7 cellular contexts compared by ENCODE assay signal in genomic region chr19:1264801-1265610, GRCh38. TPM values are rescaled to one million over a fixed set of nuclear protein-coding genes. Genes with fewer than 3 reads are reported as not detected.
A peak's percentile ranks its signal among the peaks of the same experiment; 100 is the strongest.
DNase-seq lines count a peak whose midpoint lies in the region; ATAC-seq and TF ChIP-seq lines count a peak whose summit lies in the region.

No MANE protein-coding gene starts in this region.

- peaks cover 39 to 41% of the 10 kb centered on the region in 2 donors for H3K4me1 Mint-ChIP-seq in natural killer cell treated with Interleukin-12 subunit alpha and Interleukin-12 subunit beta and Interleukin-15 and Interleukin-18, amount 100 ng/mL, for 72 hours (ENCODE audit: low read depth in 2 of 2)

- TF ChIP-seq CTCF in epithelial cell of esophagus (IDR thresholded peaks at IDR 0.05; ENCODE audit: insufficient read depth, low read depth, low read length, missing control alignments) = no peak

- peak overlapping the region; percentile 22 to 62 for H3K27ac Mint-ChIP-seq in natural killer cell treated with Interleukin-12 subunit alpha and Interleukin-12 subunit beta and Interleukin-15 and Interleukin-18, amount 100 ng/mL, for 72 hours

- H3K4me3 Mint-ChIP-seq in natural killer cell treated with Interleukin-12 subunit alpha and Interleukin-12 subunit beta and Interleukin-15 and Interleukin-18, amount 100 ng/mL, for 72 hours = peak overlapping the region; percentile 36

- no peaks in the 10 kb centered on the region for H3K27me3 Mint-ChIP-seq in natural killer cell treated with Interleukin-12 subunit alpha and Interleukin-12 subunit beta and Interleukin-15 and Interleukin-18, amount 100 ng/mL, for 72 hours

- peaks cover 2% of the 10 kb centered on the region for H3K36me3 Mint-ChIP-seq in natural killer cell treated with Interleukin-12 subunit alpha and Interleukin-12 subunit beta and Interleukin-15 and Interleukin-18, amount 100 ng/mL, for 72 hours

- peak; percentile 67 for TF ChIP-seq POLR2A in Raji (IDR thresholded peaks at IDR 0.05; ENCODE audit: insufficient read depth, low read depth, low read length)

- no peaks in the 10 kb centered on the region for H3K9me3 Mint-ChIP-seq in natural killer cell treated with Interleukin-12 subunit alpha and Interleukin-12 subunit beta and Interleukin-15 and Interleukin-18, amount 100 ng/mL, for 72 hours

- peak; percentile 13 for ATAC-seq in GM18861 (IDR thresholded peaks at IDR 0.05; ENCODE audit: unreplicated experiment)
- no peak for ATAC-seq in natural killer cell treated with Interleukin-12 subunit alpha and Interleukin-12 subunit beta and Interleukin-15 and Interleukin-18, amount 100 ng/mL, for 72 hours
- no peak for ATAC-seq in HG03354 (IDR thresholded peaks at IDR 0.05; ENCODE audit: poor library complexity, severe bottlenecking, unreplicated experiment)
- ATAC-seq in HG03439 (IDR thresholded peaks at IDR 0.05; ENCODE audit: unreplicated experiment) = no peak

- H3K4me3 ChIP-seq in epithelial cell of esophagus (ENCODE audit: low read length) = no peak overlapping the region

- DNase-seq in epithelial cell of esophagus (ENCODE audit: low read depth) (peak; percentile 88), NCI-H1105 (lab: John Stamatoyannopoulos, UW) (no peak)
- DNase-seq in natural killer cell treated with Interleukin-12 subunit alpha and Interleukin-12 subunit beta and Interleukin-15 and Interleukin-18, amount 100 ng/mL, for 72 hours (ENCODE audit: low spot score) = peak; percentile 56

RNA-seq across cellular contexts. Expression of gene CIRBP, which starts 4.1 kb away (rescaled TPM):
- total RNA-seq in natural killer cell treated with Interleukin-12 subunit alpha and Interleukin-12 subunit beta and Interleukin-15 and Interleukin-18, amount 100 ng/mL, for 72 hours = 100 to 1,000 TPM; 226 to 251 TPM

RNA-seq across cellular contexts. Expression of gene FAM174C, which starts 10.3 kb away (rescaled TPM):
- total RNA-seq in natural killer cell treated with Interleukin-12 subunit alpha and Interleukin-12 subunit beta and Interleukin-15 and Interleukin-18, amount 100 ng/mL, for 72 hours = 10 to 100 TPM; 59.5 to 94.2 TPM

RNA-seq across cellular contexts. Expression of gene MIDN, which starts 16.6 kb away (rescaled TPM):
- 10 to 100 TPM; 85.9 to 88.3 TPM for total RNA-seq in natural killer cell treated with Interleukin-12 subunit alpha and Interleukin-12 subunit beta and Interleukin-15 and Interleukin-18, amount 100 ng/mL, for 72 hours

RNA-seq across cellular contexts. Expression of gene EFNA2, which starts 20.7 kb away (rescaled TPM):
- not detected for total RNA-seq in natural killer cell treated with Interleukin-12 subunit alpha and Interleukin-12 subunit beta and Interleukin-15 and Interleukin-18, amount 100 ng/mL, for 72 hours

RNA-seq across cellular contexts. Expression of gene ATP5F1D, which starts 23.5 kb away (rescaled TPM):
- 100 to 1,000 TPM; 163 to 215 TPM for total RNA-seq in natural killer cell treated with Interleukin-12 subunit alpha and Interleukin-12 subunit beta and Interleukin-15 and Interleukin-18, amount 100 ng/mL, for 72 hours
